Comparison of ENCODE assay signal across 8 cellular contexts in the genomic region with DNA sequence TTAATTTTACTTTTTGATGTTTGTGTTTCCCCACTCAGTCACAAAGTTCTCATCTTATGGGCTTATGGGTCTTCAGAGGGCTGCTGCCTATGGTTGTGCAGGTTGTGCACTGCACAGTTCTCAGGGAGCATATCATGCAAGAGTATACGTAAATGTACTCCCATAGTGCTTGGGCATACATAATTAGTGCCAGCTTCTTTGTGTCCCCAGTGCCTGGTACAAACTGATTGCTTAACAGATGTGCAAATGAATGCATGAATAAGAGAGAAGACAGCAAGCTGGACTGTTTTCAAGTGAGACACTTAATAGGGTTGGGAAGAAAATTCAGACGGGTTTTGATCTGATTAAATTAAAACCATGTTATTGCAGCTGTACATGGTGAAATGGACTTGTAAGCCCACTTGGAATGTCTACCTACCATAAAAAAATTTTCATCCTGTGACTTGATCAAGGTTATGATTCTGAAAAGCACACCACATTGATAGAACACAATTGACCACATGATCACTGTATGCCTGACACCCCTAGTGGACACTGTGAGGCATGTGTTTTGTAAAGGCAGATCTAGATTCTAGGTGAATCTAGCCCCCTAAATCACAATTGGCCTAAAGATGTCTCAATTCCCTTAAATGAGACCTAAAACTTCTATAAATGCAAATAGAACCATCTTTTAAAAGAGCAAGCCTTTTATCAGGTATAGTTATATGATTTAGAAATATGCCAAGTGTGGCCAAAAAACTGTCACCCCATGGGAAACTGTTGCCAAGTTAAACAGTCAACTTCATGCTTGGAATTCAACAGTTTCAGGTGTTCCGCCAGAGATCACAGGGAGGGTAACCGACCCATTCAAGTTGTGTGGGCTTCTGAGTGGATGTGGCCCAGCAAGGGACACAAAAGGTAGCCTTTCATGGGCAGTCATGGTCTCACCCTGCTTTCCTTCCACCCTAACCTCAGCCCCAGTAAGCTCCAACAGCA. TPM values are rescaled to one million over a fixed set of nuclear protein-coding genes. Genes with fewer than 3 reads are reported as not detected.
DNase-seq lines count a peak whose midpoint lies in the region; ATAC-seq and TF ChIP-seq lines count a peak whose summit lies in the region.

No MANE protein-coding gene starts in this region.

- H3K27ac ChIP-seq in adrenal gland, result no peak overlapping the region
- no peak overlapping the region for H3K27ac ChIP-seq in lower lobe of right lung

- CTCF ChIA-PET in HEK293T (lab: Yijun Ruan, JAX), result no interaction called here

- ATAC-seq in lower lobe of right lung, result no peak
- no peak for ATAC-seq in HG03045 (IDR thresholded peaks at IDR 0.05; ENCODE audit: unreplicated experiment)
- no peak for ATAC-seq in GM21786 (IDR thresholded peaks at IDR 0.05; ENCODE audit: unreplicated experiment)

- no peak for TF ChIP-seq POLR2A in adrenal gland (IDR thresholded peaks at IDR 0.05)

- H3K36me3 ChIP-seq in adrenal gland (replicated peaks in 1 of 2), result no peaks in the 10 kb centered on the region
- H3K36me3 ChIP-seq in lower lobe of right lung, result no peaks in the 10 kb centered on the region

- H3K9me3 ChIP-seq in adrenal gland (replicated peaks in 1 of 3), result no peaks in the 10 kb centered on the region
- no peaks in the 10 kb centered on the region for H3K9me3 ChIP-seq in lower lobe of right lung

- peaks cover 7 to 17% of the 10 kb centered on the region in 2 donors for H3K4me1 ChIP-seq in adrenal gland (replicated peaks in 1 of 2)
- peaks cover 7% of the 10 kb centered on the region for H3K4me1 ChIP-seq in lower lobe of right lung

- POLR2A ChIA-PET in HEK293T (lab: Yijun Ruan, JAX), result no interaction called here

- TF ChIP-seq CTCF in adrenal gland (IDR thresholded peaks at IDR 0.05) (peak; percentile 10 to 51 (median 34)), lower lobe of right lung (IDR thresholded peaks at IDR 0.05) (peak; percentile 34)

- H3K4me3 ChIP-seq in adrenal gland (no peak overlapping the region), lower lobe of right lung (no peak overlapping the region)

- H3K27me3 ChIP-seq in adrenal gland (no peaks in the 10 kb centered on the region), lower lobe of right lung (ENCODE audit: low read depth) (no peaks in the 10 kb centered on the region)

- WGBS in adrenal gland, 4 donors, result 84 to 91% (median 87%) methylated on average over 4 of the region's 4 CpGs

- intact Hi-C loops in adrenal gland (cut with DNase I), result no loop called here
- intact Hi-C loops in lower lobe of right lung (cut with DNase I), result no loop called here

- DNase-seq in AML-193 (lab: John Stamatoyannopoulos, UW) (peak; percentile 11 to 46), HEK293T (ENCODE audit: extremely low spot score) (peak; percentile 48), adrenal gland (no peak), lower lobe of right lung (no peak), DMS153 treated with DMSO at 0.1 percent for 48 hours (lab: John Stamatoyannopoulos, UW; ENCODE audit: unreplicated experiment) (no peak), dedifferentiated amniotic fluid mesenchymal stem cell (ENCODE audit: extremely low spot score) (no peak)

TF ChIP-seq in HEK293T, 16 proteins besides CTCF, POLR2A, EP300 and RAD21:
- no peak for TF ChIP-seq CTBP1 (IDR thresholded peaks at IDR 0.05; ENCODE audit: borderline replicate concordance)
- TF ChIP-seq L3MBTL2 (conservative IDR thresholded peaks at IDR 0.05), result no peak
- no peak for TF ChIP-seq ARNT (IDR thresholded peaks at IDR 0.05)
- no peak for TF ChIP-seq ZNF384 (IDR thresholded peaks at IDR 0.05)
- no peak for TF ChIP-seq NFRKB (IDR thresholded peaks at IDR 0.05)
- TF ChIP-seq HDGF (IDR thresholded peaks at IDR 0.05; ENCODE audit: borderline replicate concordance), result no peak

RNA-seq across cellular contexts. Expression of gene FAM124A, which starts 27.9 kb away (rescaled TPM):
- total RNA-seq in adrenal gland (10 to 100 TPM in 1 of 8 donors, 1 to 10 TPM in 7; 1.9 to 11.7 (median 3.9) TPM), lower lobe of right lung (4.1 TPM)
- polyA plus RNA-seq in adrenal gland, result 1 to 10 TPM; 1.2 to 3.0 (median 2.8) TPM

Comparison
In these comparisons a context has a peak if more than half of its experiments do, and no peak if none do; other contexts are left out.
1. DNase-seq: peak in AML-193 (2 of 2) and HEK293T (single experiment); none in adrenal gland (0 of 7), lower lobe of right lung (single experiment), DMS153 treated with DMSO at 0.1 percent for 48 hours (single experiment) and dedifferentiated amniotic fluid mesenchymal stem cell (single experiment).